In the genomic region with DNA sequence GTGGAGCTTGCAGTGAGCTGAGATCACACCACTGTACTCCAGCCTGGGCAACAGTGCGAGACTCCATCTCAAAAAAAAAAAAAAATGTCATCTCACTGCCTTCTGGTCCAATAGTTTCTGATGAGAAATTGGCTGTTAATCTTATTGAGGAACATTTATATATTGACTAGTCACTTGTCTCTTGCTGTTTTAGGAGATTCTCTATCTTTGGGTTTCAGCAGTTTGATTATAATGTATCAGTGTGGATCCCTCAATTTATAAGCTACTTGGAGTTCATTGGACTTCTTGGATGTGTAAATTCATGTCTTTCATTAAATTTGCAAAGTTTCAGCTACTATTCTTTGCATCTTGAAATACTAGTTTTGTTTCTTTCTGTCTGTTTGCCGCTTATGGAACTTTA, we compare ENCODE assay signal across 25 cellular contexts. TPM values are rescaled to one million over a fixed set of nuclear protein-coding genes. Genes with fewer than 3 reads are reported as not detected.
"Had no signal": no experiment of that assay in that cellular context is flagged by ENCODE, and none has a peak within 500 bp of the region (broad histone marks: within the 10 kb centered on the region; RNA-seq: fewer than 3 reads in every experiment).

No MANE protein-coding gene starts in this region.

- H3K27me3 Mint-ChIP-seq: dendritic cell treated with granulocyte-macrophage colony-stimulating factor and Interleukin-4, amounts not matched to agents 40 ng/mL and 50 ng/mL, for 4 days; stimulated activated memory B cell treated with anti-CD40 and anti-IgM and Interleukin-4, amounts not matched to agents 10 μg/mL and 1 μg/mL and 100 μg/mL, for 72 hours; stimulated activated naive CD8-positive, alpha-beta T cell treated with anti-CD3 and anti-CD28 coated beads, Interleukin-15, Interleukin-2, amounts not matched to agents 100 ng/mL and 50 ng/mL, for 24 hours had no signal

- H3K9me3 ChIP-seq: gastrocnemius medialis had no signal

- H3K27me3 ChIP-seq: gastrocnemius medialis, ovary, spleen, tibial nerve, upper lobe of right lung, uterus had no signal

- H3K27ac Mint-ChIP-seq: dendritic cell treated with granulocyte-macrophage colony-stimulating factor and Interleukin-4, amounts not matched to agents 40 ng/mL and 50 ng/mL, for 4 days; endodermal cell; stimulated activated memory B cell treated with anti-CD40 and anti-IgM and Interleukin-4, amounts not matched to agents 10 μg/mL and 1 μg/mL and 100 μg/mL, for 72 hours; stimulated activated naive CD8-positive, alpha-beta T cell treated with anti-CD3 and anti-CD28 coated beads, Interleukin-15, Interleukin-2, amounts not matched to agents 100 ng/mL and 50 ng/mL, for 24 hours had no signal

- H3K36me3 ChIP-seq: ovary, uterus had no signal

- H3K4me1 Mint-ChIP-seq: endodermal cell had no signal

- H3K27ac ChIP-seq: epithelial cell of prostate, gastrocnemius medialis, lower lobe of right lung, ovary, psoas muscle, skin epidermis, spleen, thoracic aorta, tibial nerve, upper lobe of right lung, uterus had no signal

- H3K4me3 ChIP-seq: gastrocnemius medialis, lower lobe of right lung, ovary, psoas muscle, skin epidermis, spleen, thoracic aorta, tibial nerve, upper lobe of right lung, uterus had no signal

- DNase-seq: effector CD8-positive, alpha-beta T cell; endodermal cell; foreskin fibroblast; gastrocnemius medialis; head of caudate nucleus; lower lobe of right lung; natural killer cell; occipital lobe; ovary; psoas muscle; right cardiac atrium; spleen; stimulated activated CD4-positive, alpha-beta T cell treated with anti-CD3 and anti-CD28 coated beads, Interleukin-4, amount 100 ng/mL, for 4 hours; upper lobe of right lung; uterus had no signal

- ATAC-seq: esophagus mucosa; gastrocnemius medialis; left ventricle myocardium superior; lower lobe of right lung; natural killer cell; psoas muscle; right cardiac atrium; stimulated activated memory B cell treated with anti-CD40 and anti-IgM and Interleukin-4, amounts not matched to agents 10 μg/mL and 1 μg/mL and 100 μg/mL, for 72 hours; upper lobe of right lung had no signal

- H3K4me3 Mint-ChIP-seq: dendritic cell treated with granulocyte-macrophage colony-stimulating factor and Interleukin-4, amounts not matched to agents 40 ng/mL and 50 ng/mL, for 4 days; endodermal cell; natural killer cell; stimulated activated memory B cell treated with anti-CD40 and anti-IgM and Interleukin-4, amounts not matched to agents 10 μg/mL and 1 μg/mL and 100 μg/mL, for 72 hours; stimulated activated naive CD8-positive, alpha-beta T cell treated with anti-CD3 and anti-CD28 coated beads, Interleukin-15, Interleukin-2, amounts not matched to agents 100 ng/mL and 50 ng/mL, for 24 hours had no signal

- H3K4me1 ChIP-seq: gastrocnemius medialis, lower lobe of right lung, psoas muscle, tibial nerve, upper lobe of right lung, uterus had no signal

RNA-seq across cellular contexts. Expression of a gene that starts 22.5 kb away (rescaled TPM):
- total RNA-seq: endodermal cell, mononuclear cell, natural killer cell, occipital lobe had no signal
